ENCODE assay signal across 28 cellular contexts in the genomic region with DNA sequence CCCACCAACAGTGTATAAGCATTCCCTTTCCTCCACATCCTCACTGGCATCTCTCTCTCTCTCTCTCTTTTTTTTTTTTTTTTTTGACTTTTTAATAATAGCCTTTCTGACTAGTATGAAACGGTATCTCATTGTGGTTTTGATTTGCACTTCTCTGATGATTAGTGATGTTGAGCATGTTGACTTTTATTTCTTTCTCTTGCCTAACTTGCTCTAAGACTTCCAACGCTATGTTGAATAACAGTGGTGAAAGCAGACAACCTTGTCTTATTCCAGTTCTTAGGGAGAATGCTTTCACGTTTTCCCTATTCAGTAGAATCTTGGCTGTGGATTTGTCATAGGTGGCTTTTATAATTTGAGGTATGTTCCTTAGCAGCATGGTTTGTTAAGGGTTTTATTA.
"Had no signal": no experiment of that assay in that cellular context is flagged by ENCODE, and none has a peak within 500 bp of the region (broad histone marks: within the 10 kb centered on the region; RNA-seq: fewer than 3 reads in every experiment).

No MANE protein-coding gene starts in this region.

- H3K9me3 Mint-ChIP-seq: activated CD4-positive, alpha-beta memory T cell treated with anti-CD3 and anti-CD28 coated beads, Interleukin-2, amount 10 ng/mL, durations not matched to agents 7 days and 5 days; activated CD4-positive, alpha-beta T cell treated with anti-CD3 and anti-CD28 coated beads, Interleukin-2, amount 10 ng/mL, durations not matched to agents 7 days and 5 days; activated T-helper 17 cell treated with anti-CD3 and anti-CD28 coated beads, Interleukin-2, amount 50 U/mL, for 72 hours had no signal

- H3K9me3 ChIP-seq: body of pancreas, colonic mucosa, gastroesophageal sphincter had no signal

- H3K4me1 Mint-ChIP-seq: activated CD4-positive, alpha-beta memory T cell treated with anti-CD3 and anti-CD28 coated beads, Interleukin-2, amount 10 ng/mL, durations not matched to agents 7 days and 5 days; activated CD4-positive, alpha-beta T cell treated with anti-CD3 and anti-CD28 coated beads for 36 hours; activated CD4-positive, alpha-beta T cell treated with anti-CD3 and anti-CD28 coated beads, Interleukin-2, amount 10 ng/mL, durations not matched to agents 7 days and 5 days had no signal

- H3K4me1 ChIP-seq: body of pancreas, colonic mucosa, gastroesophageal sphincter, heart left ventricle had no signal

- H3K4me3 ChIP-seq: body of pancreas, colonic mucosa, esophagus squamous epithelium, gastroesophageal sphincter, heart left ventricle had no signal

- H3K27ac Mint-ChIP-seq: activated CD4-positive, alpha-beta memory T cell treated with anti-CD3 and anti-CD28 coated beads, Interleukin-2, amount 10 ng/mL, durations not matched to agents 7 days and 5 days; activated CD4-positive, alpha-beta T cell treated with anti-CD3 and anti-CD28 coated beads for 36 hours; activated CD4-positive, alpha-beta T cell treated with anti-CD3 and anti-CD28 coated beads, Interleukin-2, amount 10 ng/mL, durations not matched to agents 7 days and 5 days; activated naive CD8-positive, alpha-beta T cell; activated T-helper 17 cell treated with anti-CD3 and anti-CD28 coated beads, Interleukin-2, amount 50 U/mL, for 72 hours; T-cell; T-helper 1 cell treated with Interleukin-12 subunit alpha and Interleukin-12 subunit beta and Interleukin-4 antibody, amounts not matched to agents 30 μg/mL and 1 μg/mL, for 36 hours had no signal

- H3K4me3 Mint-ChIP-seq: activated CD4-positive, alpha-beta memory T cell treated with anti-CD3 and anti-CD28 coated beads, Interleukin-2, amount 10 ng/mL, durations not matched to agents 7 days and 5 days; activated CD4-positive, alpha-beta T cell treated with anti-CD3 and anti-CD28 coated beads for 36 hours; activated CD4-positive, alpha-beta T cell treated with anti-CD3 and anti-CD28 coated beads, Interleukin-2, amount 10 ng/mL, durations not matched to agents 7 days and 5 days; activated naive CD8-positive, alpha-beta T cell; activated T-cell treated with anti-CD3 and anti-CD28 coated beads, Interleukin-2, amount 50 U/mL, for 4 hours; activated T-helper 17 cell treated with anti-CD3 and anti-CD28 coated beads, Interleukin-2, amount 50 U/mL, for 72 hours; T-cell; T-helper 1 cell treated with Interleukin-12 subunit alpha and Interleukin-12 subunit beta and Interleukin-4 antibody, amounts not matched to agents 30 μg/mL and 1 μg/mL, for 36 hours had no signal

- H3K36me3 ChIP-seq: colonic mucosa, esophagus squamous epithelium, gastroesophageal sphincter, heart left ventricle had no signal

- DNase-seq: activated CD4-positive, alpha-beta memory T cell treated with anti-CD3 and anti-CD28 coated beads, Interleukin-2, amount 10 ng/mL, durations not matched to agents 7 days and 5 days; activated CD4-positive, alpha-beta T cell treated with anti-CD3 and anti-CD28 coated beads for 36 hours; activated CD4-positive, alpha-beta T cell treated with anti-CD3 and anti-CD28 coated beads, Interleukin-2, amount 10 ng/mL, durations not matched to agents 7 days and 5 days; activated CD4-positive, alpha-beta T cell treated with anti-CD3 and anti-CD28 coated beads, Interleukin-2, amount 50 U/mL, for 4 hours; activated CD4-positive, CD25-positive, alpha-beta regulatory T cell; activated CD4-positive, CD25-positive, alpha-beta regulatory T cell treated with anti-CD3 and anti-CD28 coated beads, Interleukin-2, amount 50 U/mL, for 72 hours; activated effector memory CD4-positive, alpha-beta T cell treated with Interleukin-2 at 50 U/mL for 16 hours; activated gamma-delta T cell treated with Interleukin-2 at 50 U/mL for 16 hours; activated naive CD4-positive, alpha-beta T cell treated with anti-CD3 and anti-CD28 coated beads, Interleukin-2, amount 50 U/mL, for 16 hours; activated naive CD4-positive, alpha-beta T cell treated with Interleukin-2 at 50 U/mL for 16 hours; activated T-cell treated with anti-CD3 and anti-CD28 coated beads, Interleukin-2, amount 50 U/mL, for 4 hours; amygdala; aorta; body of pancreas; caudate nucleus; colonic mucosa; effector CD8-positive, alpha-beta T cell; esophagus squamous epithelium; foreskin melanocyte; heart left ventricle; SW 1271; T-cell; T1000 had no signal

- H3K27me3 ChIP-seq: body of pancreas, colonic mucosa, esophagus squamous epithelium, gastroesophageal sphincter, heart left ventricle had no signal

- H3K27ac ChIP-seq: body of pancreas, colonic mucosa, epithelial cell of prostate, esophagus squamous epithelium, gastroesophageal sphincter, heart left ventricle had no signal

- H3K27me3 Mint-ChIP-seq: activated CD4-positive, alpha-beta T cell treated with anti-CD3 and anti-CD28 coated beads for 36 hours had no signal
